In the genomic region with DNA sequence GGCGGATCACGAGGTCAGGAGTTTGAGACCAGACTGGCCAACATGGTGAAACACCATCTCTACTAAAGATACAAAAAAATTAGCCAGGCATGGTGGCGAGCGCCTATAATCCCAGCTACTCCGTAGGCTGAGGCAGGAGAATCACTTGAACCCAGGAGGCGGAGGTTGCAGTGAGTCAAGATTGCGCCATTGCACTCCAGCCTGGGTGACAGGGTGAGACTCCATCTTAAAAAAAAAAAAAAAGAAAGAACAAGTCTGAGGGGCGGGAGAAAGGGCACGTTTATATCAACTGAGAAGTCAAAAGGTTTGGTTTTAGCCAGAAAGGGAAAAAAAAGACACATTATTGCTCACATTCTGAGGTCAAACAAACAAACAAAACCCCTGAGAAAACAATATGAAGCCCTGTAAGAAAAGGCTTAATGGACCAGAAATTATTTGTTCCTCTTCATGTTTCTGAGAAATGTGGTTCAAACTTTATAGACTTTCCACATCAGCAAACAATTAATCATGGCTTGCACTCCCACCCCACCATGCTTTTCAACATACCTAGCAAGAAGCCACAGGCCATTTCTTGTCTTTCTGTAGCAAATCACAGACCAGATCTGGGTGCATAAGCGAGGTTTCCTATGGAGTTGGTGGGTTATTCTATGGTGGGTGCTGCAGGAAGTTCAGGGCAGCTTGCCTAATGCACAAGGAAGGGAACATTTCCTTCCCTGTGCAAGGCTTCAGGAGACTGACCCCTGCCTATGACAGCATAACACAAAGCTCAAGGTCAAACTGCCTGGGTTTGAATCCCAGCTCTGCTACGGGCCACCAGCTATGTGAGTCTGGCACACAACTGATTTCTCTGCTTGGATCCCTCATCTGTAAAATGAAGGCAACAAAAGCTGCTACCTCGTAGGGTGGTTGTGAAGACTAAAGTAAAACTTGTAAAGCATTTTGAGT, we compare ENCODE assay signal across 10 cellular contexts.
A peak's percentile ranks its signal among the peaks of the same experiment; 100 is the strongest.
DNase-seq lines count a peak whose midpoint lies in the region; ATAC-seq and TF ChIP-seq lines count a peak whose summit lies in the region.
"Had no signal": no experiment of that assay in that cellular context is flagged by ENCODE, and none has a peak within 500 bp of the region (broad histone marks: within the 10 kb centered on the region; RNA-seq: fewer than 3 reads in every experiment).

No MANE protein-coding gene starts in this region.

- H3K36me3 ChIP-seq in SJCRH30: no peaks in the 10 kb centered on the region
- no peaks in the 10 kb centered on the region for H3K36me3 ChIP-seq in sigmoid colon
- H3K36me3 ChIP-seq: MG63 had no signal

- no peak overlapping the region for H3K27ac Mint-ChIP-seq in activated CD8-positive, alpha-beta memory T cell treated with anti-CD3 and anti-CD28 coated beads, Interleukin-2, amount 10 ng/mL, durations not matched to agents 7 days and 5 days

- H3K4me3 Mint-ChIP-seq in activated CD8-positive, alpha-beta memory T cell treated with anti-CD3 and anti-CD28 coated beads, Interleukin-2, amount 10 ng/mL, durations not matched to agents 7 days and 5 days: no peak overlapping the region

- no peaks in the 10 kb centered on the region for H3K36me3 Mint-ChIP-seq in activated CD8-positive, alpha-beta memory T cell treated with anti-CD3 and anti-CD28 coated beads, Interleukin-2, amount 10 ng/mL, durations not matched to agents 7 days and 5 days

- DNase-seq in ELR (ENCODE audit: low read depth) (peak; percentile 24), SJCRH30 (no peak), fibroblast of mammary gland (ENCODE audit: low read depth) (peak; percentile 63), sigmoid colon (no peak), NCI-H524 (lab: John Stamatoyannopoulos, UW) (no peak), NCI-H146 (lab: John Stamatoyannopoulos, UW) (no peak), GM20000 (ENCODE audit: low spot score) (no peak)
- no peak for DNase-seq in activated CD8-positive, alpha-beta memory T cell treated with anti-CD3 and anti-CD28 coated beads, Interleukin-2, amount 10 ng/mL, durations not matched to agents 7 days and 5 days

- no peaks in the 10 kb centered on the region for H3K9me3 Mint-ChIP-seq in activated CD8-positive, alpha-beta memory T cell treated with anti-CD3 and anti-CD28 coated beads, Interleukin-2, amount 10 ng/mL, durations not matched to agents 7 days and 5 days (ENCODE audit: low read depth)

- no peak for TF ChIP-seq EP300 in sigmoid colon (IDR thresholded peaks at IDR 0.05)

- H3K4me1 Mint-ChIP-seq in activated CD8-positive, alpha-beta memory T cell treated with anti-CD3 and anti-CD28 coated beads, Interleukin-2, amount 10 ng/mL, durations not matched to agents 7 days and 5 days: peaks cover 9% of the 10 kb centered on the region

- TF ChIP-seq POLR2A in sigmoid colon (IDR thresholded peaks at IDR 0.05): no peak

- H3K4me1 ChIP-seq in SJCRH30 (peaks cover 33% of the 10 kb centered on the region), sigmoid colon (peaks cover 0 to 34% (median 31%) of the 10 kb centered on the region in 4 donors)

- ATAC-seq in activated CD8-positive, alpha-beta memory T cell treated with anti-CD3 and anti-CD28 coated beads, Interleukin-2, amount 10 ng/mL, durations not matched to agents 7 days and 5 days: no peak

- no peaks in the 10 kb centered on the region for H3K27me3 ChIP-seq in SJCRH30
- H3K27me3 ChIP-seq in sigmoid colon: no peaks in the 10 kb centered on the region
- H3K27me3 ChIP-seq: MG63 had no signal

- H3K27ac ChIP-seq in SJCRH30 (peak overlapping the region; percentile 90), sigmoid colon (peak overlapping the region; percentile 77 to 85 (median 84))
- H3K27ac ChIP-seq: parathyroid adenoma had no signal

- H3K9me3 ChIP-seq in SJCRH30 (replicated peaks): no peaks in the 10 kb centered on the region
- H3K9me3 ChIP-seq in sigmoid colon: no peaks in the 10 kb centered on the region
- H3K9me3 ChIP-seq: MG63 had no signal

- peaks cover 11% of the 10 kb centered on the region for H3K27me3 Mint-ChIP-seq in activated CD8-positive, alpha-beta memory T cell treated with anti-CD3 and anti-CD28 coated beads, Interleukin-2, amount 10 ng/mL, durations not matched to agents 7 days and 5 days

- TF ChIP-seq CTCF in fibroblast of mammary gland (conservative IDR thresholded peaks at IDR 0.05; ENCODE audit: control insufficient read depth, insufficient read depth, low read depth, low read length) (no peak), sigmoid colon (IDR thresholded peaks at IDR 0.05) (no peak), GM20000 (IDR thresholded peaks at IDR 0.05; ENCODE audit: extremely low read depth, missing control alignments) (no peak)

- intact Hi-C loops in sigmoid colon (cut with DNase I): loop anchor here (2.0 kb wide), 1 partner anchor 149 kb away; no protein-coding TSS in a partner anchor

- CTCF ChIA-PET in activated CD8-positive, alpha-beta memory T cell treated with anti-CD3 and anti-CD28 coated beads, Interleukin-2, amount 10 ng/mL, durations not matched to agents 7 days and 5 days (lab: Charles Lee): no interaction called here

- WGBS in sigmoid colon, 2 donors: 79 to 83% methylated on average over 12 of the region's 12 CpGs

- H3K4me3 ChIP-seq in SJCRH30: no peak overlapping the region
- H3K4me3 ChIP-seq in fibroblast of mammary gland (ENCODE audit: control insufficient read depth, low read depth, low read length): no peak overlapping the region
- H3K4me3 ChIP-seq in sigmoid colon: no peak overlapping the region
- H3K4me3 ChIP-seq: MG63 had no signal

Comparison
In these comparisons a context has a peak if more than half of its experiments do, and no peak if none do; other contexts are left out.
1. DNase-seq: peak in ELR (single experiment) and fibroblast of mammary gland (single experiment); none in SJCRH30 (0 of 2), sigmoid colon (single experiment), NCI-H524 (0 of 2), activated CD8-positive, alpha-beta memory T cell treated with anti-CD3 and anti-CD28 coated beads, Interleukin-2, amount 10 ng/mL, durations not matched to agents 7 days and 5 days (single experiment), NCI-H146 (single experiment) and GM20000 (single experiment).